Comparison of ENCODE assay signal across 16 cellular contexts in genomic region chr21:41948404-41948895, GRCh38. TPM values are rescaled to one million over a fixed set of nuclear protein-coding genes. Genes with fewer than 3 reads are reported as not detected.
DNase-seq lines count a peak whose midpoint lies in the region; ATAC-seq and TF ChIP-seq lines count a peak whose summit lies in the region.
"Had no signal": no experiment of that assay in that cellular context is flagged by ENCODE, and none has a peak within 500 bp of the region (broad histone marks: within the 10 kb centered on the region; RNA-seq: fewer than 3 reads in every experiment).

No MANE protein-coding gene starts in this region.

- TF ChIP-seq EP300 in stomach (IDR thresholded peaks at IDR 0.05), result no peak

- H3K4me1 ChIP-seq in breast epithelium (peaks cover 0 to 3% of the 10 kb centered on the region in 2 donors), stomach (peaks cover 12 to 50% (median 35%) of the 10 kb centered on the region in 4 donors)

- H3K9me3 ChIP-seq in breast epithelium (no peaks in the 10 kb centered on the region), stomach (no peaks in the 10 kb centered on the region)

- peaks cover 38% of the 10 kb centered on the region for H3K4me1 Mint-ChIP-seq in HFFc6 (ENCODE audit: low read depth)
- H3K4me1 Mint-ChIP-seq in stimulated activated effector memory CD8-positive, alpha-beta T cell treated with anti-CD3 and anti-CD28 coated beads, Interleukin-12 subunit alpha, Interleukin-12 subunit beta, amount 100 ng/mL, for 72 hours, result no peaks in the 10 kb centered on the region
- H3K4me1 Mint-ChIP-seq: memory B cell had no signal

- 54 to 68% (median 66%) methylated on average over 4 of the region's 4 CpGs for whole genome bisulfite sequencing in stomach, 5 donors

- H3K4me3 ChIP-seq in breast epithelium, result no peak overlapping the region
- no peak overlapping the region for H3K4me3 ChIP-seq in stomach
- H3K4me3 ChIP-seq: GM12878 had no signal

- no peaks in the 10 kb centered on the region; the same call in 1 of the 2 replicates for H3K27me3 Mint-ChIP-seq in HFFc6 (ENCODE audit: insufficient read depth)
- H3K27me3 Mint-ChIP-seq: memory B cell had no signal

- TF ChIP-seq POLR2A in breast epithelium (IDR thresholded peaks at IDR 0.05) (no peak), stomach (IDR thresholded peaks at IDR 0.05) (no peak)

- H3K27me3 ChIP-seq in breast epithelium, result no peaks in the 10 kb centered on the region
- no peaks in the 10 kb centered on the region for H3K27me3 ChIP-seq in layer of hippocampus (ENCODE audit: control insufficient read depth, insufficient read depth, low read length)
- no peaks in the 10 kb centered on the region for H3K27me3 ChIP-seq in stomach

- H3K4me3 Mint-ChIP-seq in HFFc6, result peak overlapping the region; percentile 61
- H3K4me3 Mint-ChIP-seq in stimulated activated effector memory CD8-positive, alpha-beta T cell treated with anti-CD3 and anti-CD28 coated beads, Interleukin-12 subunit alpha, Interleukin-12 subunit beta, amount 100 ng/mL, for 72 hours, result no peak overlapping the region
- H3K4me3 Mint-ChIP-seq: memory B cell; neural crest cell; T-helper 1 cell treated with Interleukin-12 subunit alpha and Interleukin-12 subunit beta and Interleukin-4 antibody, amounts not matched to agents 30 μg/mL and 1 μg/mL, for 36 hours had no signal

- ATAC-seq in HG02759 (IDR thresholded peaks at IDR 0.05; ENCODE audit: unreplicated experiment), result no peak
- ATAC-seq in stimulated activated effector memory CD8-positive, alpha-beta T cell treated with anti-CD3 and anti-CD28 coated beads, Interleukin-12 subunit alpha, Interleukin-12 subunit beta, amount 100 ng/mL, for 72 hours, result no peak
- ATAC-seq: GM12878 had no signal

- peak overlapping the region; percentile 64 to 76 for H3K27ac ChIP-seq in breast epithelium
- peak overlapping the region; percentile 80 for H3K27ac ChIP-seq in layer of hippocampus (ENCODE audit: low read depth, low read length)
- H3K27ac ChIP-seq in stomach, result peak overlapping the region; percentile 26 to 53 (median 44)

- H3K9me3 Mint-ChIP-seq in HFFc6, result no peaks in the 10 kb centered on the region
- H3K9me3 Mint-ChIP-seq in stimulated activated effector memory CD8-positive, alpha-beta T cell treated with anti-CD3 and anti-CD28 coated beads, Interleukin-12 subunit alpha, Interleukin-12 subunit beta, amount 100 ng/mL, for 72 hours, result no peaks in the 10 kb centered on the region
- H3K9me3 Mint-ChIP-seq: memory B cell; neural crest cell; T-helper 1 cell treated with Interleukin-12 subunit alpha and Interleukin-12 subunit beta and Interleukin-4 antibody, amounts not matched to agents 30 μg/mL and 1 μg/mL, for 36 hours had no signal

- TF ChIP-seq CTCF in HFFc6 (IDR thresholded peaks at IDR 0.05), result no peak
- TF ChIP-seq CTCF in breast epithelium (IDR thresholded peaks at IDR 0.05), result no peak
- TF ChIP-seq CTCF in stomach (IDR thresholded peaks at IDR 0.05), result no peak

- DNase-seq in HFFc6 (no peak), breast epithelium (ENCODE audit: low spot score in 2 of 2) (no peak), stomach (no peak), COR-L47 (lab: John Stamatoyannopoulos, UW) (no peak), SW 1271 (lab: John Stamatoyannopoulos, UW) (no peak)
- no peak for DNase-seq in stimulated activated effector memory CD8-positive, alpha-beta T cell treated with anti-CD3 and anti-CD28 coated beads, Interleukin-12 subunit alpha, Interleukin-12 subunit beta, amount 100 ng/mL, for 72 hours (ENCODE audit: low spot score in 2 of 2)
- DNase-seq: activated CD4-positive, CD25-positive, alpha-beta regulatory T cell; cerebellar nuclear complex; NCI-H1417 treated with DMSO at 0.1 percent for 48 hours; RPMI8226 had no signal

- H3K27ac Mint-ChIP-seq in HFFc6, result peak overlapping the region; percentile 83
- no peak overlapping the region for H3K27ac Mint-ChIP-seq in stimulated activated effector memory CD8-positive, alpha-beta T cell treated with anti-CD3 and anti-CD28 coated beads, Interleukin-12 subunit alpha, Interleukin-12 subunit beta, amount 100 ng/mL, for 72 hours
- H3K27ac Mint-ChIP-seq: memory B cell; T-helper 1 cell treated with Interleukin-12 subunit alpha and Interleukin-12 subunit beta and Interleukin-4 antibody, amounts not matched to agents 30 μg/mL and 1 μg/mL, for 36 hours had no signal

- intact Hi-C loops in breast epithelium (cut with DNase I; ENCODE audit: low total_unique reads) (loop anchor here (2.0 kb wide), 1 partner anchor 30 kb away; no protein-coding TSS in a partner anchor), stomach (cut with DNase I; ENCODE audit: low total_unique reads) (no loop called here)

- H3K36me3 ChIP-seq in breast epithelium, result no peaks in the 10 kb centered on the region
- no peaks in the 10 kb centered on the region for H3K36me3 ChIP-seq in stomach

- peaks cover 11% of the 10 kb centered on the region; the same call in 1 of the 2 replicates for H3K36me3 Mint-ChIP-seq in HFFc6 (ENCODE audit: low read depth)
- no peaks in the 10 kb centered on the region for H3K36me3 Mint-ChIP-seq in stimulated activated effector memory CD8-positive, alpha-beta T cell treated with anti-CD3 and anti-CD28 coated beads, Interleukin-12 subunit alpha, Interleukin-12 subunit beta, amount 100 ng/mL, for 72 hours
- H3K36me3 Mint-ChIP-seq: memory B cell had no signal

RNA-seq across cellular contexts. Expression of gene C2CD2, which starts 5.4 kb away (rescaled TPM):
- total RNA-seq in HFFc6 (2021; fragmentation: NEBNext Ultra II Directional; extraction: Animal tissue kit (Norgen Biotek cat#: 25700)), result 10 to 100 TPM; 14.4 to 19.9 (median 17.2) TPM
- total RNA-seq in breast epithelium (10 to 100 TPM; 37.0 to 73.8 (median 41.6) TPM), stomach (10 to 100 TPM; 13.4 to 31.9 (median 18.7) TPM)
- 1 to 10 TPM; 4.6 to 9.5 (median 6.1) TPM for polyA plus RNA-seq in stomach
